Comparison of ENCODE assay signal across 8 cellular contexts in genomic region chr9:15211160-15211993, GRCh38.
DNase-seq lines count a peak whose midpoint lies in the region; ATAC-seq, FAIRE-seq and TF ChIP-seq lines count a peak whose summit lies in the region.

No MANE protein-coding gene starts in this region.

- ATAC-seq in HG03039 (IDR thresholded peaks at IDR 0.05; ENCODE audit: unreplicated experiment): peak; percentile 52

- DNase-seq in A172 (ENCODE audit: low spot score): peak; percentile 48
- peak; percentile 5 for DNase-seq in GM12892 (ENCODE audit: insufficient read length)
- peak; percentile 59 for DNase-seq in NCI-H2227 treated with DMSO at 0.1 percent for 48 hours (lab: John Stamatoyannopoulos, UW)
- peak; percentile 48 to 73 for DNase-seq in activated CD4-positive, alpha-beta T cell treated with anti-CD3 and anti-CD28 coated beads for 4 hours
- DNase-seq in effector CD8-positive, alpha-beta T cell (lab: John Stamatoyannopoulos, UW): peak; percentile 34
- DNase-seq in medulla oblongata (ENCODE audit: extremely low spot score): peak; percentile 88
- DNase-seq in stimulated activated CD8-positive, alpha-beta memory T cell treated with anti-CD3 and anti-CD28 coated beads, Interleukin-4, amount 100 ng/mL, for 1 hour (ENCODE audit: low read depth in 2 of 2, low spot score in 1 of 2): peak; percentile 18 to 30

- FAIRE-seq in GM12892 (lab: Jason Lieb, UNC): peak; percentile 82

- TF ChIP-seq POLR2A in GM12892 (IDR thresholded peaks at IDR 0.05; ENCODE audit: low read depth, low read length): no peak

Comparison
In these comparisons a context has a peak if more than half of its experiments do, and no peak if none do; other contexts are left out.
1. Peak in every context shown above with its lines: DNase-seq and ATAC-seq.
2. DNase-seq: peak in every context shown above with its lines; median percentile 88 in medulla oblongata; 60 in activated CD4-positive, alpha-beta T cell treated with anti-CD3 and anti-CD28 coated beads for 4 hours; 59 in NCI-H2227 treated with DMSO at 0.1 percent for 48 hours; 48 in A172; 34 in effector CD8-positive, alpha-beta T cell; 24 in stimulated activated CD8-positive, alpha-beta memory T cell treated with anti-CD3 and anti-CD28 coated beads, Interleukin-4, amount 100 ng/mL, for 1 hour; 5 in GM12892.